Comparison of ENCODE assay signal across 20 cellular contexts in the genomic region with DNA sequence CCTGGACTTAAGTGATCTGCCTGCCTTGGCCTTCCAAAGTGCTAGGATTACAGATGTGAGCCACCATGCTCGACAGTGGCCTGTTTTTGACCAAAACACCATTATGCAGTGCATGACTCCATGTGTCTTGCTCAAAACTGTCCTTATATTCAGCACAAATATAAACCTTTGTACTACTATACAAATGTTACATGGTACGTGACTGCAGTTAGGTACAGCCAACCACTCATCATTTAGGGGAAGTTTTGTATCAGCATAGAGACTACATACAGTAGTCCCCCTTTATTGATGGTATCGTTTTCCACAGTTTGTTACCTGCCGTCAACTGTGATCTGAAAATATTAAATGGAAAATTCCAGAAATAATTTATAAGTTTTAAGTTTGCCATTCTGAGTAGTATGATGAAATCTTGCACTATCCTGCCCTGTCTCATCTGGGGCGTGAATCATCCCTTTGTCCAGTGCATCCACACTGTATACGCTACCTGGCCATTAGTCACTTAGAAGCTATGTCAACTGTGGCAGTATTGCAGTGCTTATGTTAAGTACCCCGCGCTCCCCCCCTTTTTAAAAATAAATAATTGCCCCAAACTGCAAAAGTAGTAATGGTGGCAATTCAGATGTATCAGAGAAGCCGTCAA. TPM values are rescaled to one million over a fixed set of nuclear protein-coding genes. Genes with fewer than 3 reads are reported as not detected.
DNase-seq lines count a peak whose midpoint lies in the region; ATAC-seq, FAIRE-seq and TF ChIP-seq lines count a peak whose summit lies in the region.
"Had no signal": no experiment of that assay in that cellular context is flagged by ENCODE, and none has a peak within 500 bp of the region (broad histone marks: within the 10 kb centered on the region; RNA-seq: fewer than 3 reads in every experiment).

No MANE protein-coding gene starts in this region.

- no peak overlapping the region for H3K4me3 Mint-ChIP-seq in activated T-cell treated with anti-CD3 and anti-CD28 coated beads, Interleukin-2, amount 50 U/mL, for 24 hours
- H3K4me3 Mint-ChIP-seq: activated T-helper 1 cell treated with anti-CD3 and anti-CD28 coated beads, Interleukin-12 subunit alpha, Interleukin-12 subunit beta, Interleukin-2, Interleukin-4 antibody, amounts not matched to agents 30 ng/mL and 10 ng/mL and 1 ng/mL, durations not matched to agents 14 hours and 24 hours and 36 hours; nephron progenitor cell had no signal

- H3K36me3 Mint-ChIP-seq in activated T-cell treated with anti-CD3 and anti-CD28 coated beads, Interleukin-2, amount 50 U/mL, for 24 hours (ENCODE audit: low read depth) = peaks cover 83% of the 10 kb centered on the region

- no peak for DNase-seq in activated T-cell treated with anti-CD3 and anti-CD28 coated beads, Interleukin-2, amount 50 U/mL, for 24 hours
- DNase-seq in activated T-cell treated with anti-CD3 and anti-CD28 coated beads, Interleukin-2, amount 50 U/mL, for 48 hours = no peak
- peak; percentile 71 for DNase-seq in RCC 7860 (ENCODE audit: low spot score)
- peak; percentile 72 for DNase-seq in epithelial cell of prostate (ENCODE audit: low read depth, low spot score)
- peak; percentile 45 for DNase-seq in osteoblast (ENCODE audit: insufficient read length, low spot score, missing footprints)
- DNase-seq in sigmoid colon = no peak
- DNase-seq: 8988T; activated CD4-positive, alpha-beta T cell treated with anti-CD3 and anti-CD28 coated beads, Interleukin-2, amount 50 U/mL, for 4 hours; amniotic stem cell; DND-41; NCI-H2227 treated with DMSO at 0.1 percent for 48 hours; nephron progenitor cell; NK-92 treated with Interleukin-12 subunit alpha and Interleukin-12 subunit beta, amount 100 ng/mL, for 24 hours; psoas muscle; stimulated activated naive CD8-positive, alpha-beta T cell treated with anti-CD3 and anti-CD28 coated beads, Interleukin-15, Interleukin-2, amounts not matched to agents 100 U/mL and 50 U/mL, for 24 hours had no signal

- FAIRE-seq in RCC 7860 (lab: Jason Lieb, UNC) = peak; percentile 70
- FAIRE-seq: urothelium cell line had no signal

- H3K9me3 ChIP-seq in osteoblast (ENCODE audit: low read depth, low read length) (no peaks in the 10 kb centered on the region), sigmoid colon (no peaks in the 10 kb centered on the region)
- H3K9me3 ChIP-seq: gastroesophageal sphincter, psoas muscle had no signal

- no peaks in the 10 kb centered on the region for H3K4me1 Mint-ChIP-seq in activated T-cell treated with anti-CD3 and anti-CD28 coated beads, Interleukin-2, amount 50 U/mL, for 24 hours (ENCODE audit: low read depth)
- H3K4me1 Mint-ChIP-seq: nephron progenitor cell had no signal

- no peaks in the 10 kb centered on the region for H3K27me3 Mint-ChIP-seq in activated T-cell treated with anti-CD3 and anti-CD28 coated beads, Interleukin-2, amount 50 U/mL, for 24 hours

- no peak for ATAC-seq in GM21526 (IDR thresholded peaks at IDR 0.05; ENCODE audit: low FRiP score, unreplicated experiment)
- no peak for ATAC-seq in GM19397 (IDR thresholded peaks at IDR 0.05; ENCODE audit: unreplicated experiment)
- ATAC-seq: gastroesophageal sphincter; psoas muscle; stimulated activated naive CD8-positive, alpha-beta T cell treated with anti-CD3 and anti-CD28 coated beads, Interleukin-15, Interleukin-2, amounts not matched to agents 100 U/mL and 50 U/mL, for 24 hours had no signal

- H3K36me3 ChIP-seq in osteoblast (ENCODE audit: insufficient read depth, low read length) = peaks cover 70% of the 10 kb centered on the region
- peaks cover 18 to 87% (median 40%) of the 10 kb centered on the region in 4 donors for H3K36me3 ChIP-seq in sigmoid colon

- H3K27me3 ChIP-seq in osteoblast (ENCODE audit: insufficient read depth, low read length) = no peaks in the 10 kb centered on the region
- no peaks in the 10 kb centered on the region for H3K27me3 ChIP-seq in sigmoid colon
- H3K27me3 ChIP-seq: gastroesophageal sphincter had no signal

- peak overlapping the region; percentile 26 for H3K27ac Mint-ChIP-seq in activated T-cell treated with anti-CD3 and anti-CD28 coated beads, Interleukin-2, amount 50 U/mL, for 24 hours
- H3K27ac Mint-ChIP-seq: activated T-helper 1 cell treated with anti-CD3 and anti-CD28 coated beads, Interleukin-12 subunit alpha, Interleukin-12 subunit beta, Interleukin-2, Interleukin-4 antibody, amounts not matched to agents 30 ng/mL and 10 ng/mL and 1 ng/mL, durations not matched to agents 14 hours and 24 hours and 36 hours; nephron progenitor cell had no signal

- WGBS in sigmoid colon, 2 donors = 83 to 86% methylated on average over 9 of the region's 9 CpGs

- H3K27ac ChIP-seq in epithelial cell of prostate = peak overlapping the region; percentile 98
- no peak overlapping the region for H3K27ac ChIP-seq in osteoblast (ENCODE audit: low read depth, low read length)
- no peak overlapping the region for H3K27ac ChIP-seq in sigmoid colon
- H3K27ac ChIP-seq: gastroesophageal sphincter, psoas muscle had no signal

- H3K4me1 ChIP-seq in osteoblast (ENCODE audit: insufficient read depth, low read length) (no peaks in the 10 kb centered on the region), sigmoid colon (no peaks in the 10 kb centered on the region)
- H3K4me1 ChIP-seq: gastroesophageal sphincter, psoas muscle had no signal

- H3K9me3 Mint-ChIP-seq in activated T-cell treated with anti-CD3 and anti-CD28 coated beads, Interleukin-2, amount 50 U/mL, for 24 hours = no peaks in the 10 kb centered on the region
- H3K9me3 Mint-ChIP-seq: activated T-helper 1 cell treated with anti-CD3 and anti-CD28 coated beads, Interleukin-12 subunit alpha, Interleukin-12 subunit beta, Interleukin-2, Interleukin-4 antibody, amounts not matched to agents 30 ng/mL and 10 ng/mL and 1 ng/mL, durations not matched to agents 14 hours and 24 hours and 36 hours; nephron progenitor cell had no signal

- peaks cover 3% of the 10 kb centered on the region for H3K79me2 ChIP-seq in osteoblast (ENCODE audit: insufficient read depth, low read length)

- H3K4me2 ChIP-seq in osteoblast (ENCODE audit: insufficient read depth, low read length) = no peak overlapping the region

- intact Hi-C loops in sigmoid colon (cut with DNase I) = no loop called here

- no peak for TF ChIP-seq EP300 in sigmoid colon (IDR thresholded peaks at IDR 0.05)

- no peak for TF ChIP-seq POLR2A in sigmoid colon (IDR thresholded peaks at IDR 0.05)

- H3K4me3 ChIP-seq in osteoblast (ENCODE audit: insufficient read depth, low read length) = no peak overlapping the region
- H3K4me3 ChIP-seq in sigmoid colon = no peak overlapping the region
- H3K4me3 ChIP-seq: gastroesophageal sphincter, psoas muscle had no signal

- TF ChIP-seq CTCF in osteoblast (IDR thresholded peaks at IDR 0.05; ENCODE audit: extremely low read depth, low read depth, low read length) (no peak), sigmoid colon (IDR thresholded peaks at IDR 0.05) (no peak)

- no peak overlapping the region for H2AFZ ChIP-seq in osteoblast (ENCODE audit: low read length)

- H4K20me1 ChIP-seq in osteoblast (ENCODE audit: insufficient read depth, low read length) = no peaks in the 10 kb centered on the region

RNA-seq across cellular contexts. Expression of gene ZNF282, which starts 23.3 kb away (rescaled TPM):
- total RNA-seq in osteoblast = 28.6 and 30.6 TPM in 2 replicates
- total RNA-seq in sigmoid colon = 10 to 100 TPM; 11.8 to 24.9 (median 13.9) TPM
- 10 to 100 TPM in 1 of 3 donors, 1 to 10 TPM in 2; 6.9 to 17.6 (median 7.2) TPM for polyA plus RNA-seq in sigmoid colon

RNA-seq across cellular contexts. Expression of gene ZNF398, which starts 24.8 kb away (rescaled TPM):
- total RNA-seq in osteoblast (15.9 and 17.7 TPM in 2 replicates), sigmoid colon (10 to 100 TPM; 13.0 to 19.7 (median 18.4) TPM)
- polyA plus RNA-seq in sigmoid colon = 1 to 10 TPM; 2.4 to 5.3 (median 2.5) TPM

RNA-seq across cellular contexts. Expression of gene ZNF425, which starts 45.9 kb away (rescaled TPM):
- total RNA-seq in osteoblast (4.3 and 4.7 TPM in 2 replicates), sigmoid colon (1 to 10 TPM; 2.9 to 4.9 (median 3.6) TPM)
- polyA plus RNA-seq in sigmoid colon = under 1 TPM; 0.60 to 0.85 (median 0.69) TPM

Comparison
In these comparisons a context has a peak if more than half of its experiments do, and no peak if none do; other contexts are left out.
1. DNase-seq: peak in RCC 7860 (single experiment), epithelial cell of prostate (single experiment) and osteoblast (single experiment); none in activated T-cell treated with anti-CD3 and anti-CD28 coated beads, Interleukin-2, amount 50 U/mL, for 24 hours (single experiment), activated T-cell treated with anti-CD3 and anti-CD28 coated beads, Interleukin-2, amount 50 U/mL, for 48 hours (0 of 2) and sigmoid colon (single experiment).